In genomic region chr14:68781161-68782021, GRCh38 we compare ENCODE assay signal across 8 cellular contexts. TPM values are rescaled to one million over a fixed set of nuclear protein-coding genes. Genes with fewer than 3 reads are reported as not detected.
DNase-seq lines count a peak whose midpoint lies in the region; ATAC-seq and TF ChIP-seq lines count a peak whose summit lies in the region.

No MANE protein-coding gene starts in this region.

- intact Hi-C loops in body of pancreas (cut with DNase I) = no loop called here

- H3K27ac Mint-ChIP-seq in T-helper 2 cell treated with Interferon-gamma antibody and Interleukin-4, amounts not matched to agents 5 μg/mL and 100 μg/mL, for 36 hours = peak overlapping the region; percentile 98

- H3K36me3 ChIP-seq in body of pancreas (replicated peaks in 1 of 2; ENCODE audit: insufficient read depth in 1 of 2, low read depth in 2 of 2) (no peaks in the 10 kb centered on the region), tibial nerve (peaks cover 0 to 2% (median 0%) of the 10 kb centered on the region in 3 donors)

- TF ChIP-seq POLR2A in body of pancreas (IDR thresholded peaks at IDR 0.05) (peak in 2 of 3 donors; percentile 18 to 32), tibial nerve (IDR thresholded peaks at IDR 0.05) (no peak)

- no peaks in the 10 kb centered on the region for H3K9me3 ChIP-seq in body of pancreas
- no peaks in the 10 kb centered on the region for H3K9me3 ChIP-seq in tibial nerve

- no peaks in the 10 kb centered on the region for H3K9me3 Mint-ChIP-seq in T-helper 2 cell treated with Interferon-gamma antibody and Interleukin-4, amounts not matched to agents 5 μg/mL and 100 μg/mL, for 36 hours

- peak overlapping the region; percentile 89 for H3K4me3 Mint-ChIP-seq in T-helper 2 cell treated with Interferon-gamma antibody and Interleukin-4, amounts not matched to agents 5 μg/mL and 100 μg/mL, for 36 hours

- no peak for TF ChIP-seq CTCF in body of pancreas (IDR thresholded peaks at IDR 0.05)
- TF ChIP-seq CTCF in tibial nerve (IDR thresholded peaks at IDR 0.05) = no peak

- H3K27me3 Mint-ChIP-seq in T-helper 2 cell treated with Interferon-gamma antibody and Interleukin-4, amounts not matched to agents 5 μg/mL and 100 μg/mL, for 36 hours (ENCODE audit: low read depth) = no peaks in the 10 kb centered on the region

- TF ChIP-seq EP300 in tibial nerve (IDR thresholded peaks at IDR 0.05) = no peak

- DNase-seq in T-helper 2 cell treated with Interferon-gamma antibody and Interleukin-4, amounts not matched to agents 5 μg/mL and 100 μg/mL, for 36 hours (ENCODE audit: low spot score) = no peak
- DNase-seq in body of pancreas (peak; percentile 54 to 68 (median 62)), mucosa of gallbladder (ENCODE audit: low spot score) (peak; percentile 61), tibial nerve (ENCODE audit: low spot score in 2 of 2) (peak in 1 of 2 donors; percentile 3), NCI-H2227 (lab: John Stamatoyannopoulos, UW; ENCODE audit: unreplicated experiment) (no peak), hypothalamus (lab: John Stamatoyannopoulos, UW) (no peak), SHP77 treated with DMSO at 0.1 percent for 48 hours (lab: John Stamatoyannopoulos, UW) (no peak), NCI-H2171 treated with DMSO at 0.1 percent for 48 hours (lab: John Stamatoyannopoulos, UW) (no peak)

- H3K27me3 ChIP-seq in body of pancreas (no peaks in the 10 kb centered on the region), tibial nerve (no peaks in the 10 kb centered on the region)

- H3K27ac ChIP-seq in body of pancreas (peak overlapping the region; percentile 76 to 100 (median 98)), tibial nerve (peak overlapping the region; percentile 28 to 77 (median 64))

- peaks cover 75% of the 10 kb centered on the region for H3K4me1 Mint-ChIP-seq in T-helper 2 cell treated with Interferon-gamma antibody and Interleukin-4, amounts not matched to agents 5 μg/mL and 100 μg/mL, for 36 hours (ENCODE audit: low read depth)

- peak; percentile 4 for ATAC-seq in body of pancreas

- H3K4me3 ChIP-seq in body of pancreas (no peak overlapping the region), tibial nerve (no peak overlapping the region)

- H3K36me3 Mint-ChIP-seq in T-helper 2 cell treated with Interferon-gamma antibody and Interleukin-4, amounts not matched to agents 5 μg/mL and 100 μg/mL, for 36 hours (ENCODE audit: low read depth) = peaks cover 2% of the 10 kb centered on the region

- peaks cover 80% of the 10 kb centered on the region for H3K4me1 ChIP-seq in body of pancreas
- H3K4me1 ChIP-seq in tibial nerve = peaks cover 0 to 62% (median 36%) of the 10 kb centered on the region in 4 donors

- WGBS in body of pancreas, 2 donors = 58 to 78% methylated on average over 8 to 14 of the region's 14 CpGs
- 65 to 83% methylated on average over 14 of the region's 14 CpGs for WGBS in tibial nerve, 2 donors

RNA-seq across cellular contexts. Expression of gene ZFP36L1, which starts 11.5 kb away (rescaled TPM):
- total RNA-seq in body of pancreas (100 to 1,000 TPM; 155 to 365 TPM), mucosa of gallbladder (398 TPM), tibial nerve (1,000 to 10,000 TPM in 1 of 4 donors, 100 to 1,000 TPM in 3; 298 to 1,137 (median 494) TPM)

Comparison
In these comparisons a context has a peak if more than half of its experiments do, and no peak if none do; other contexts are left out.
1. DNase-seq: peak in body of pancreas (4 of 4) and mucosa of gallbladder (single experiment); none in T-helper 2 cell treated with Interferon-gamma antibody and Interleukin-4, amounts not matched to agents 5 μg/mL and 100 μg/mL, for 36 hours (single experiment), NCI-H2227 (single experiment), hypothalamus (0 of 51), SHP77 treated with DMSO at 0.1 percent for 48 hours (single experiment) and NCI-H2171 treated with DMSO at 0.1 percent for 48 hours (single experiment).
2. POLR2A ChIP-seq: peak in body of pancreas (2 of 3); none in tibial nerve (0 of 2).